ENCODE assay signal across 1 cellular context in genomic region chr21:42390696-42391095, GRCh38.
TF ChIP-seq lines count a peak whose summit lies in the region.

No MANE protein-coding gene starts in this region.

TF ChIP-seq in H1, 55 proteins besides CTCF, POLR2A, EP300 and RAD21:
- no peak for TF ChIP-seq CHD2 (IDR thresholded peaks at IDR 0.05; ENCODE audit: low read length)
- no peak for TF ChIP-seq CEBPB (IDR thresholded peaks at IDR 0.05; ENCODE audit: low read depth, low read length)
- TF ChIP-seq HDAC6 (IDR thresholded peaks at IDR 0.05; ENCODE audit: low read depth, low read length): no peak
- no peak for TF ChIP-seq SUZ12 (IDR thresholded peaks at IDR 0.05; ENCODE audit: low read length)
- no peak for TF ChIP-seq SIN3A (conservative IDR thresholded peaks at IDR 0.05 in 1 of 2, IDR thresholded peaks at IDR 0.05 in 1 of 2; ENCODE audit: low read depth in 1 of 2, low read length in 2 of 2)
- TF ChIP-seq KDM4A (IDR thresholded peaks at IDR 0.05; ENCODE audit: low read depth, low read length, severe bottlenecking): no peak
- TF ChIP-seq POLR2AphosphoS5 (IDR thresholded peaks at IDR 0.05; ENCODE audit: low read depth, low read length): no peak
- TF ChIP-seq TAF7 (optimal IDR thresholded peaks at IDR 0.05; ENCODE audit: borderline replicate concordance, low read depth, low read length): no peak
- no peak for TF ChIP-seq USF2 (IDR thresholded peaks at IDR 0.05; ENCODE audit: low read length)
- no peak for TF ChIP-seq CHD7 (IDR thresholded peaks at IDR 0.05; ENCODE audit: insufficient replicate concordance, low read length)
- TF ChIP-seq YY1 (IDR thresholded peaks at IDR 0.05; ENCODE audit: low read depth, low read length): no peak
- TF ChIP-seq SIRT6 (IDR thresholded peaks at IDR 0.05; ENCODE audit: low read length): no peak
- no peak for TF ChIP-seq GTF2F1 (IDR thresholded peaks at IDR 0.05; ENCODE audit: borderline replicate concordance, low read depth, low read length)
- TF ChIP-seq BRCA1 (IDR thresholded peaks at IDR 0.05; ENCODE audit: low read depth, low read length): no peak
- TF ChIP-seq ATF2 (IDR thresholded peaks at IDR 0.05; ENCODE audit: low read length): no peak
- TF ChIP-seq E2F6 (IDR thresholded peaks at IDR 0.05): no peak
- no peak for TF ChIP-seq RBBP5 (IDR thresholded peaks at IDR 0.05; ENCODE audit: borderline replicate concordance, low read depth, low read length)
- TF ChIP-seq GABPA (IDR thresholded peaks at IDR 0.05; ENCODE audit: borderline replicate concordance, insufficient read depth, low read length): no peak
- TF ChIP-seq PHF8 (conservative IDR thresholded peaks at IDR 0.05; ENCODE audit: low read depth, low read length): no peak
- no peak for TF ChIP-seq ATF3 (IDR thresholded peaks at IDR 0.05; ENCODE audit: insufficient read depth, low read depth, low read length)
